ENCODE assay signal across 8 cellular contexts in the genomic region with DNA sequence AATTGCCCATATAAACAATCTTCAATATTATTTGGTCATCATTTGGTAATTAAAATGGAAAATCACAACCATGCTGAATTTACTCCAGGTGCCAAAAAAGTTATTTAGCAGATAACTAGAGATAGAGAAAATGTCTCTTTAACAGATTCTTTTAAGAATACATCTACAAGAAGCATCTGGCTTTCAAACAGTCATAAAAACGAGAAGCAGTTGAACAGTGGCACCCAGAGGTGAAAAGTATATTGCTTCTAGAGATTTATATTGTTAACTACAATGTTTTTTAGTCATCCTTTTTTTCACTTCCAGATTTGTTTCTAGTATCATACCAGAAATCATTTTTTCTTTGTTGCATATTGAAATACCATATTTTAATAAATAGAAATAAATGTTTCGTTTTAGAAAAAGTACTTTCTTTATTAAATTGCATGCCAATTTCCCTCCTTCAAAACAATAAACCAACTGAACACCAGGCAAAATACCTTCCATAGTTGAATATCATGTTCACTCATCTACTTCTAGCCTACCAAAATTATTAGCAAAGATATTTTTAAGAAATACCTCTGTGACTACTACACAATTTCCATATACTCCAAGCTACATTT.
DNase-seq lines count a peak whose midpoint lies in the region; ATAC-seq, FAIRE-seq and TF ChIP-seq lines count a peak whose summit lies in the region.

No MANE protein-coding gene starts in this region.

- peak; percentile 65 for FAIRE-seq in H54 (lab: Jason Lieb, UNC)

- no peak overlapping the region for H3K9ac ChIP-seq in SU-DHL-6 (ENCODE audit: low read length)

- no peaks in the 10 kb centered on the region for H3K4me1 ChIP-seq in prostate gland (replicated peaks)

- no peak overlapping the region for H3K4me2 ChIP-seq in SU-DHL-6 (ENCODE audit: low read depth, low read length, poor library complexity, severe bottlenecking)

- H3K79me2 ChIP-seq in SU-DHL-6 (ENCODE audit: insufficient read depth, low read length): no peaks in the 10 kb centered on the region

- peaks cover 20% of the 10 kb centered on the region for H3K4me1 Mint-ChIP-seq in activated T-cell treated with anti-CD3 and anti-CD28 coated beads, Interleukin-2, amount 50 U/mL, for 72 hours (ENCODE audit: low read depth)

- WGBS in prostate gland: 8% methylated on average over 2 of the region's 2 CpGs

- H3K9me2 ChIP-seq in SU-DHL-6 (replicated peaks; ENCODE audit: insufficient read depth, low read length): no peaks in the 10 kb centered on the region

- DNase-seq in activated T-cell treated with anti-CD3 and anti-CD28 coated beads, Interleukin-2, amount 50 U/mL, for 72 hours: peak; percentile 10 to 37
- DNase-seq in activated T-cell treated with anti-CD3 and anti-CD28 coated beads for 4 hours (no peak), H54 (ENCODE audit: insufficient read length, low spot score) (peak; percentile 11), NCI-H1436 (lab: John Stamatoyannopoulos, UW) (peak; percentile 48), fibroblast of the aortic adventitia (ENCODE audit: low read depth) (peak; percentile 75), prostate gland (ENCODE audit: low spot score) (no peak)
- DNase-seq in stimulated activated CD4-positive, alpha-beta T cell treated with anti-CD3 and anti-CD28 coated beads, Interleukin-1b, Interleukin-23, amount 100 ng/mL, for 48 hours: no peak

- H3K27ac Mint-ChIP-seq in activated T-cell treated with anti-CD3 and anti-CD28 coated beads, Interleukin-2, amount 50 U/mL, for 72 hours: no peak overlapping the region

- H3K9me3 ChIP-seq in SU-DHL-6 (ENCODE audit: insufficient read depth, low read length) (no peaks in the 10 kb centered on the region), prostate gland (no peaks in the 10 kb centered on the region)

- H3K4me3 ChIP-seq in SU-DHL-6 (ENCODE audit: insufficient read depth, low read length, poor library complexity, severe bottlenecking) (no peak overlapping the region), fibroblast of the aortic adventitia (ENCODE audit: low read depth, low read length) (no peak overlapping the region), prostate gland (no peak overlapping the region)

- TF ChIP-seq POLR2A in H54 (IDR thresholded peaks at IDR 0.05; ENCODE audit: low read depth, low read length) (no peak), prostate gland (IDR thresholded peaks at IDR 0.05) (no peak)

- no peaks in the 10 kb centered on the region; the same call in 1 of the 2 replicates for H3F3A ChIP-seq in SU-DHL-6 (ENCODE audit: insufficient read depth)

- H3K36me3 ChIP-seq in SU-DHL-6 (ENCODE audit: low read length) (no peaks in the 10 kb centered on the region), prostate gland (no peaks in the 10 kb centered on the region)

- ATAC-seq in activated T-cell treated with anti-CD3 and anti-CD28 coated beads, Interleukin-2, amount 50 U/mL, for 72 hours (replicated peaks in 1 of 2): peak; percentile 54 to 57

- H3K4me3 Mint-ChIP-seq in activated T-cell treated with anti-CD3 and anti-CD28 coated beads, Interleukin-2, amount 50 U/mL, for 72 hours: peak overlapping the region; percentile 47 to 52

- H3K36me3 Mint-ChIP-seq in activated T-cell treated with anti-CD3 and anti-CD28 coated beads, Interleukin-2, amount 50 U/mL, for 72 hours (ENCODE audit: insufficient read depth in 2 of 2): no peaks in the 10 kb centered on the region

- H3K9me3 Mint-ChIP-seq in activated T-cell treated with anti-CD3 and anti-CD28 coated beads, Interleukin-2, amount 50 U/mL, for 72 hours: no peaks in the 10 kb centered on the region

- TF ChIP-seq CTCF in SU-DHL-6 (IDR thresholded peaks at IDR 0.05; ENCODE audit: insufficient read depth, low read length, poor library complexity, severe bottlenecking): peak; percentile 46
- TF ChIP-seq CTCF in fibroblast of the aortic adventitia (IDR thresholded peaks at IDR 0.05; ENCODE audit: insufficient read depth, low read length): peak; percentile 60
- TF ChIP-seq CTCF in prostate gland (IDR thresholded peaks at IDR 0.05): peak in 3 of 4 experiments; percentile 41 to 67 (median 60)

- H3K27ac ChIP-seq in SU-DHL-6 (ENCODE audit: low read depth, low read length) (no peak overlapping the region), prostate gland (no peak overlapping the region)

- H3K27me3 Mint-ChIP-seq in activated T-cell treated with anti-CD3 and anti-CD28 coated beads, Interleukin-2, amount 50 U/mL, for 72 hours (ENCODE audit: low read depth): peaks cover 70% of the 10 kb centered on the region

- no peaks in the 10 kb centered on the region for H4K20me1 ChIP-seq in SU-DHL-6 (ENCODE audit: low read depth, low read length)

- H2AFZ ChIP-seq in SU-DHL-6 (ENCODE audit: low read depth, low read length, severe bottlenecking): no peak overlapping the region

- intact Hi-C loops in prostate gland (cut with DNase I): loop anchor here (5.0 to 10.0 kb wide), 4 partner anchors 332 to 1020 kb away; a partner anchor contains a TSS

- H3K27me3 ChIP-seq in SU-DHL-6 (ENCODE audit: low read length): no peaks in the 10 kb centered on the region
- H3K27me3 ChIP-seq in prostate gland (replicated peaks; ENCODE audit: insufficient read depth): peaks cover 6% of the 10 kb centered on the region

Comparison
In these comparisons a context has a peak if more than half of its experiments do, and no peak if none do; other contexts are left out.
1. DNase-seq: peak in activated T-cell treated with anti-CD3 and anti-CD28 coated beads, Interleukin-2, amount 50 U/mL, for 72 hours (2 of 2), H54 (single experiment), NCI-H1436 (single experiment) and fibroblast of the aortic adventitia (single experiment); none in activated T-cell treated with anti-CD3 and anti-CD28 coated beads for 4 hours (single experiment), prostate gland (single experiment) and stimulated activated CD4-positive, alpha-beta T cell treated with anti-CD3 and anti-CD28 coated beads, Interleukin-1b, Interleukin-23, amount 100 ng/mL, for 48 hours (single experiment).
2. Peak in every context shown above with its lines, with median percentiles within 50 percentile points of each other: CTCF ChIP-seq.